In the genomic region with DNA sequence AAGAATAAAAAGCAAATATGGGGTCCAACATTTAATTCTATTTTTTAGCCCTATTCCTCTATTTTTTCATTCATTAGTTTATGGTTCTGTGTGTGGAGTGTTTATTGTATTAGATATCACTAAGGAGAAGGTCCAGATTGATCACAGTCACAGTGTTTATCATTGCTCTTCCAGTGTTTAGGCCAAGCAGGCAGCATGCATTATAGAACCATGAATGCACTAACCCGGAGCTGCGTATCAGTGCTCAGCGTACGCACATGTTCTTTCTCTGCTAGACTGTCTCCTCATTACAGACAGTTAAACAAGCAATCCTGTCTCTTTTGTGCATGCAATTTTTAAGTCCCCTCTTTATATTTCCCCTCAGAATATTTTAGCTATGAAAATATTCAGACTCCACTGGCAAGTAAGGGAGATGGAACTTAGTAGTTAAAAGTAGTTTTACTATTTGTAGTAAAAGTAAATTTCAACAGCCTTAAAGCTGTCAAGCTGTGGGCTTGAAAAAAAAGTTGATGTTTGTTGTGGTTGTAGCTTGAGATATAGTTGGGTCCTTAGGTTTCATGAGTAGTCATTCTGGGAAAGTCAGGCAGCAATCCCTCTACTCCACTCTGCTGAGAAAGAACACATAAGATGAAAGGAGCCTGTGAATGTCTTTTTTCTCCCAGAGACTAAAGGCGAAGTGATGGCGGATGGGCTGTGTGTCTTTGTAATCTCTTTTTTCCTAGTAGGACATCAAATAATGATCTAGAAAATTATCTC, we compare ENCODE assay signal across 1 cellular context.
TF ChIP-seq lines count a peak whose summit lies in the region.

No MANE protein-coding gene starts in this region.

TF ChIP-seq in GM12878, 131 proteins besides CTCF, POLR2A, EP300 and RAD21 (continued from another document):
- TF ChIP-seq, protein P1, sequence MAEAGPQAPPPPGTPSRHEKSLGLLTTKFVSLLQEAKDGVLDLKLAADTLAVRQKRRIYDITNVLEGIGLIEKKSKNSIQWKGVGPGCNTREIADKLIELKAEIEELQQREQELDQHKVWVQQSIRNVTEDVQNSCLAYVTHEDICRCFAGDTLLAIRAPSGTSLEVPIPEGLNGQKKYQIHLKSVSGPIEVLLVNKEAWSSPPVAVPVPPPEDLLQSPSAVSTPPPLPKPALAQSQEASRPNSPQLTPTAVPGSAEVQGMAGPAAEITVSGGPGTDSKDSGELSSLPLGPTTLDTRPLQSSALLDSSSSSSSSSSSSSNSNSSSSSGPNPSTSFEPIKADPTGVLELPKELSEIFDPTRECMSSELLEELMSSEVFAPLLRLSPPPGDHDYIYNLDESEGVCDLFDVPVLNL (IDR thresholded peaks at IDR 0.05; ENCODE audit: low read depth, low read length), result no peak
- TF ChIP-seq SREBF2 (IDR thresholded peaks at IDR 0.05; ENCODE audit: low read length), result no peak
- no peak for TF ChIP-seq MTA2 (IDR thresholded peaks at IDR 0.05; ENCODE audit: low read depth)
- TF ChIP-seq CEBPB (IDR thresholded peaks at IDR 0.05; ENCODE audit: borderline replicate concordance in 1 of 2, low read depth in 2 of 2, low read length in 2 of 2), result no peak
- TF ChIP-seq NR2F1 (conservative IDR thresholded peaks at IDR 0.05), result no peak
- TF ChIP-seq, protein P2, sequence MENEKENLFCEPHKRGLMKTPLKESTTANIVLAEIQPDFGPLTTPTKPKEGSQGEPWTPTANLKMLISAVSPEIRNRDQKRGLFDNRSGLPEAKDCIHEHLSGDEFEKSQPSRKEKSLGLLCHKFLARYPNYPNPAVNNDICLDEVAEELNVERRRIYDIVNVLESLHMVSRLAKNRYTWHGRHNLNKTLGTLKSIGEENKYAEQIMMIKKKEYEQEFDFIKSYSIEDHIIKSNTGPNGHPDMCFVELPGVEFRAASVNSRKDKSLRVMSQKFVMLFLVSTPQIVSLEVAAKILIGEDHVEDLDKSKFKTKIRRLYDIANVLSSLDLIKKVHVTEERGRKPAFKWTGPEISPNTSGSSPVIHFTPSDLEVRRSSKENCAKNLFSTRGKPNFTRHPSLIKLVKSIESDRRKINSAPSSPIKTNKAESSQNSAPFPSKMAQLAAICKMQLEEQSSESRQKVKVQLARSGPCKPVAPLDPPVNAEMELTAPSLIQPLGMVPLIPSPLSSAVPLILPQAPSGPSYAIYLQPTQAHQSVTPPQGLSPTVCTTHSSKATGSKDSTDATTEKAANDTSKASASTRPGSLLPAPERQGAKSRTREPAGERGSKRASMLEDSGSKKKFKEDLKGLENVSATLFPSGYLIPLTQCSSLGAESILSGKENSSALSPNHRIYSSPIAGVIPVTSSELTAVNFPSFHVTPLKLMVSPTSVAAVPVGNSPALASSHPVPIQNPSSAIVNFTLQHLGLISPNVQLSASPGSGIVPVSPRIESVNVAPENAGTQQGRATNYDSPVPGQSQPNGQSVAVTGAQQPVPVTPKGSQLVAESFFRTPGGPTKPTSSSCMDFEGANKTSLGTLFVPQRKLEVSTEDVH (IDR thresholded peaks at IDR 0.05; ENCODE audit: low read depth, partially characterized antibody), result no peak
- TF ChIP-seq CHD1 (IDR thresholded peaks at IDR 0.05; ENCODE audit: low read depth, low read length), result no peak
- TF ChIP-seq, protein P3, sequence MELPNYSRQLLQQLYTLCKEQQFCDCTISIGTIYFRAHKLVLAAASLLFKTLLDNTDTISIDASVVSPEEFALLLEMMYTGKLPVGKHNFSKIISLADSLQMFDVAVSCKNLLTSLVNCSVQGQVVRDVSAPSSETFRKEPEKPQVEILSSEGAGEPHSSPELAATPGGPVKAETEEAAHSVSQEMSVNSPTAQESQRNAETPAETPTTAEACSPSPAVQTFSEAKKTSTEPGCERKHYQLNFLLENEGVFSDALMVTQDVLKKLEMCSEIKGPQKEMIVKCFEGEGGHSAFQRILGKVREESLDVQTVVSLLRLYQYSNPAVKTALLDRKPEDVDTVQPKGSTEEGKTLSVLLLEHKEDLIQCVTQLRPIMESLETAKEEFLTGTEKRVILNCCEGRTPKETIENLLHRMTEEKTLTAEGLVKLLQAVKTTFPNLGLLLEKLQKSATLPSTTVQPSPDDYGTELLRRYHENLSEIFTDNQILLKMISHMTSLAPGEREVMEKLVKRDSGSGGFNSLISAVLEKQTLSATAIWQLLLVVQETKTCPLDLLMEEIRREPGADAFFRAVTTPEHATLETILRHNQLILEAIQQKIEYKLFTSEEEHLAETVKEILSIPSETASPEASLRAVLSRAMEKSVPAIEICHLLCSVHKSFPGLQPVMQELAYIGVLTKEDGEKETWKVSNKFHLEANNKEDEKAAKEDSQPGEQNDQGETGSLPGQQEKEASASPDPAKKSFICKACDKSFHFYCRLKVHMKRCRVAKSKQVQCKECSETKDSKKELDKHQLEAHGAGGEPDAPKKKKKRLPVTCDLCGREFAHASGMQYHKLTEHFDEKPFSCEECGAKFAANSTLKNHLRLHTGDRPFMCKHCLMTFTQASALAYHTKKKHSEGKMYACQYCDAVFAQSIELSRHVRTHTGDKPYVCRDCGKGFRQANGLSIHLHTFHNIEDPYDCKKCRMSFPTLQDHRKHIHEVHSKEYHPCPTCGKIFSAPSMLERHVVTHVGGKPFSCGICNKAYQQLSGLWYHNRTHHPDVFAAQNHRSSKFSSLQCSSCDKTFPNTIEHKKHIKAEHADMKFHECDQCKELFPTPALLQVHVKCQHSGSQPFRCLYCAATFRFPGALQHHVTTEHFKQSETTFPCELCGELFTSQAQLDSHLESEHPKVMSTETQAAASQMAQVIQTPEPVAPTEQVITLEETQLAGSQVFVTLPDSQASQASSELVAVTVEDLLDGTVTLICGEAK (IDR thresholded peaks at IDR 0.05; ENCODE audit: borderline replicate concordance), result no peak
- TF ChIP-seq ZZZ3 (IDR thresholded peaks at IDR 0.05; ENCODE audit: control insufficient read depth, insufficient read length, low read depth), result no peak
- TF ChIP-seq, protein P4, sequence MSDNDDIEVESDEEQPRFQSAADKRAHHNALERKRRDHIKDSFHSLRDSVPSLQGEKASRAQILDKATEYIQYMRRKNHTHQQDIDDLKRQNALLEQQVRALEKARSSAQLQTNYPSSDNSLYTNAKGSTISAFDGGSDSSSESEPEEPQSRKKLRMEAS (IDR thresholded peaks at IDR 0.05; ENCODE audit: low read depth, low read length), result no peak
- no peak for TF ChIP-seq POLR2AphosphoS5 (IDR thresholded peaks at IDR 0.05; ENCODE audit: low read length)
- TF ChIP-seq RELA (IDR thresholded peaks at IDR 0.05; ENCODE audit: borderline replicate concordance, partially characterized antibody), result no peak
- TF ChIP-seq STAT1 (conservative IDR thresholded peaks at IDR 0.05), result no peak
- TF ChIP-seq MYC (IDR thresholded peaks at IDR 0.05; ENCODE audit: insufficient read depth, insufficient read length, insufficient replicate concordance, low read length, severe bottlenecking), result no peak
- TF ChIP-seq YY1 (IDR thresholded peaks at IDR 0.05; ENCODE audit: low read depth, low read length), result no peak
- no peak for TF ChIP-seq RBBP5 (conservative IDR thresholded peaks at IDR 0.05)
- TF ChIP-seq CBX3 (IDR thresholded peaks at IDR 0.05; ENCODE audit: borderline replicate concordance, low read depth), result no peak
- no peak for TF ChIP-seq CBX5 (IDR thresholded peaks at IDR 0.05; ENCODE audit: low read depth)
- no peak for TF ChIP-seq ZBED1 (IDR thresholded peaks at IDR 0.05; ENCODE audit: borderline replicate concordance)
